1 cellular context compared by ENCODE assay signal in genomic region chr6:5851261-5851757, GRCh38.
A peak's percentile ranks its signal among the peaks of the same experiment; 100 is the strongest.
TF ChIP-seq lines count a peak whose summit lies in the region.

No MANE protein-coding gene starts in this region.

TF ChIP-seq in WTC11, 78 proteins besides CTCF, POLR2A, EP300 and RAD21 (continued from another document):
- TF ChIP-seq CDX4 (CRISPR knock-in tag; IDR thresholded peaks at IDR 0.05; ENCODE audit: borderline replicate concordance), result no peak
- TF ChIP-seq ZNF423 (CRISPR knock-in tag; IDR thresholded peaks at IDR 0.05), result no peak
- TF ChIP-seq IRF2 (CRISPR knock-in tag; IDR thresholded peaks at IDR 0.05; ENCODE audit: borderline replicate concordance, low read depth), result no peak
- TF ChIP-seq GABPB1 (CRISPR knock-in tag; IDR thresholded peaks at IDR 0.05), result no peak
- no peak for TF ChIP-seq ZNF512 (CRISPR knock-in tag; IDR thresholded peaks at IDR 0.05; ENCODE audit: borderline replicate concordance)
- TF ChIP-seq, protein P1, sequence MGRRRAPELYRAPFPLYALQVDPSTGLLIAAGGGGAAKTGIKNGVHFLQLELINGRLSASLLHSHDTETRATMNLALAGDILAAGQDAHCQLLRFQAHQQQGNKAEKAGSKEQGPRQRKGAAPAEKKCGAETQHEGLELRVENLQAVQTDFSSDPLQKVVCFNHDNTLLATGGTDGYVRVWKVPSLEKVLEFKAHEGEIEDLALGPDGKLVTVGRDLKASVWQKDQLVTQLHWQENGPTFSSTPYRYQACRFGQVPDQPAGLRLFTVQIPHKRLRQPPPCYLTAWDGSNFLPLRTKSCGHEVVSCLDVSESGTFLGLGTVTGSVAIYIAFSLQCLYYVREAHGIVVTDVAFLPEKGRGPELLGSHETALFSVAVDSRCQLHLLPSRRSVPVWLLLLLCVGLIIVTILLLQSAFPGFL (CRISPR knock-in tag; IDR thresholded peaks at IDR 0.05; ENCODE audit: borderline replicate concordance), result no peak
- no peak for TF ChIP-seq AFF4 (CRISPR knock-in tag; IDR thresholded peaks at IDR 0.05; ENCODE audit: borderline replicate concordance)
- TF ChIP-seq ESRRA (CRISPR knock-in tag; IDR thresholded peaks at IDR 0.05; ENCODE audit: borderline replicate concordance), result no peak
- no peak for TF ChIP-seq RELA (CRISPR knock-in tag; IDR thresholded peaks at IDR 0.05; ENCODE audit: borderline replicate concordance)
- TF ChIP-seq TEAD1 (CRISPR knock-in tag; IDR thresholded peaks at IDR 0.05), result no peak
- peak; percentile 19; the same call in 1 of the 2 replicates for TF ChIP-seq USF2 (CRISPR knock-in tag; IDR thresholded peaks at IDR 0.05)
- peak; percentile 46; the same call in 1 of the 2 replicates for TF ChIP-seq MYBL2 (CRISPR knock-in tag; IDR thresholded peaks at IDR 0.05)
- no peak for TF ChIP-seq NR2C2 (CRISPR knock-in tag; IDR thresholded peaks at IDR 0.05)
- no peak for TF ChIP-seq PRDM15 (CRISPR knock-in tag; IDR thresholded peaks at IDR 0.05)
- peak; percentile 62; the same call in 1 of the 2 replicates for TF ChIP-seq FOXP1 (CRISPR knock-in tag; IDR thresholded peaks at IDR 0.05; ENCODE audit: borderline replicate concordance)
- TF ChIP-seq OVOL2 (CRISPR knock-in tag; IDR thresholded peaks at IDR 0.05; ENCODE audit: borderline replicate concordance), result no peak
- no peak for TF ChIP-seq MLX (CRISPR knock-in tag; IDR thresholded peaks at IDR 0.05)
- 0 out of 2 replicates have a peak, but pooled peaks have one; percentile 37 for TF ChIP-seq ZNF263 (CRISPR knock-in tag; IDR thresholded peaks at IDR 0.05; ENCODE audit: low read depth)
- TF ChIP-seq ZBTB21 (CRISPR knock-in tag; IDR thresholded peaks at IDR 0.05; ENCODE audit: borderline replicate concordance), result no peak
- no peak for TF ChIP-seq MXD4 (CRISPR knock-in tag; IDR thresholded peaks at IDR 0.05; ENCODE audit: borderline replicate concordance)
- no peak for TF ChIP-seq NFE2L1 (CRISPR knock-in tag; IDR thresholded peaks at IDR 0.05)
- no peak for TF ChIP-seq ERG (CRISPR knock-in tag; IDR thresholded peaks at IDR 0.05)
- TF ChIP-seq ZNF281 (CRISPR knock-in tag; IDR thresholded peaks at IDR 0.05), result no peak
- no peak for TF ChIP-seq ZMAT4 (CRISPR knock-in tag; IDR thresholded peaks at IDR 0.05)
- TF ChIP-seq KAT7 (CRISPR knock-in tag; IDR thresholded peaks at IDR 0.05; ENCODE audit: borderline replicate concordance), result no peak
- TF ChIP-seq TP53 (CRISPR knock-in tag; IDR thresholded peaks at IDR 0.05), result no peak
- TF ChIP-seq, protein P2, sequence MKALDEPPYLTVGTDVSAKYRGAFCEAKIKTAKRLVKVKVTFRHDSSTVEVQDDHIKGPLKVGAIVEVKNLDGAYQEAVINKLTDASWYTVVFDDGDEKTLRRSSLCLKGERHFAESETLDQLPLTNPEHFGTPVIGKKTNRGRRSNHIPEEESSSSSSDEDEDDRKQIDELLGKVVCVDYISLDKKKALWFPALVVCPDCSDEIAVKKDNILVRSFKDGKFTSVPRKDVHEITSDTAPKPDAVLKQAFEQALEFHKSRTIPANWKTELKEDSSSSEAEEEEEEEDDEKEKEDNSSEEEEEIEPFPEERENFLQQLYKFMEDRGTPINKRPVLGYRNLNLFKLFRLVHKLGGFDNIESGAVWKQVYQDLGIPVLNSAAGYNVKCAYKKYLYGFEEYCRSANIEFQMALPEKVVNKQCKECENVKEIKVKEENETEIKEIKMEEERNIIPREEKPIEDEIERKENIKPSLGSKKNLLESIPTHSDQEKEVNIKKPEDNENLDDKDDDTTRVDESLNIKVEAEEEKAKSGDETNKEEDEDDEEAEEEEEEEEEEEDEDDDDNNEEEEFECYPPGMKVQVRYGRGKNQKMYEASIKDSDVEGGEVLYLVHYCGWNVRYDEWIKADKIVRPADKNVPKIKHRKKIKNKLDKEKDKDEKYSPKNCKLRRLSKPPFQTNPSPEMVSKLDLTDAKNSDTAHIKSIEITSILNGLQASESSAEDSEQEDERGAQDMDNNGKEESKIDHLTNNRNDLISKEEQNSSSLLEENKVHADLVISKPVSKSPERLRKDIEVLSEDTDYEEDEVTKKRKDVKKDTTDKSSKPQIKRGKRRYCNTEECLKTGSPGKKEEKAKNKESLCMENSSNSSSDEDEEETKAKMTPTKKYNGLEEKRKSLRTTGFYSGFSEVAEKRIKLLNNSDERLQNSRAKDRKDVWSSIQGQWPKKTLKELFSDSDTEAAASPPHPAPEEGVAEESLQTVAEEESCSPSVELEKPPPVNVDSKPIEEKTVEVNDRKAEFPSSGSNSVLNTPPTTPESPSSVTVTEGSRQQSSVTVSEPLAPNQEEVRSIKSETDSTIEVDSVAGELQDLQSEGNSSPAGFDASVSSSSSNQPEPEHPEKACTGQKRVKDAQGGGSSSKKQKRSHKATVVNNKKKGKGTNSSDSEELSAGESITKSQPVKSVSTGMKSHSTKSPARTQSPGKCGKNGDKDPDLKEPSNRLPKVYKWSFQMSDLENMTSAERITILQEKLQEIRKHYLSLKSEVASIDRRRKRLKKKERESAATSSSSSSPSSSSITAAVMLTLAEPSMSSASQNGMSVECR (CRISPR knock-in tag; IDR thresholded peaks at IDR 0.05; ENCODE audit: borderline replicate concordance), result peak; percentile 32; the same call in 1 of the 2 replicates
- TF ChIP-seq CREM (CRISPR knock-in tag; IDR thresholded peaks at IDR 0.05), result peak; percentile 35; the same call in 1 of the 2 replicates
- no peak for TF ChIP-seq SOX15 (CRISPR knock-in tag; IDR thresholded peaks at IDR 0.05)
- no peak for TF ChIP-seq ZNF232 (CRISPR knock-in tag; IDR thresholded peaks at IDR 0.05)
- no peak for TF ChIP-seq ZNF138 (CRISPR knock-in tag; conservative IDR thresholded peaks at IDR 0.05)
